In the genomic region with DNA sequence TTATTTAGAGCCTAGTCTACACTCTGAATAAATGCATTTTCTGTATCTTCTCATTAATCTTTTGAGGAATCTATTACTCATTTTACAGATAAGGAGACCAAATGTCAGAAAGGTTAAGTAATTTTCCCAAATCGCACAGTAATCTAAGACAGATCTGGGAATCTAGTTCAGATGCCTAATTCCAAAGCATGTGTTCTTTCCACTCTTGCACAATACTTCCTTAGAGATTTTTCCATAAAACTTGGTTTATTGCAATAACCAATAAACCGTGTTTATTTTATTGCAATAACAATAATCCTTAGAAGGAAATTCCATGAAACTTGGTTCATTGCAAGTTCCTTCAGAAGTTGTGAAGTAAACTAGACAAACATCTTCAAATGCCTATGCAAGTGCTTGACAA, we compare ENCODE assay signal across 1 cellular context.
TF ChIP-seq lines count a peak whose summit lies in the region.

No MANE protein-coding gene starts in this region.

TF ChIP-seq in IMR-90, 13 proteins besides CTCF, POLR2A, EP300 and RAD21 (continued from another document):
- TF ChIP-seq, protein P1, sequence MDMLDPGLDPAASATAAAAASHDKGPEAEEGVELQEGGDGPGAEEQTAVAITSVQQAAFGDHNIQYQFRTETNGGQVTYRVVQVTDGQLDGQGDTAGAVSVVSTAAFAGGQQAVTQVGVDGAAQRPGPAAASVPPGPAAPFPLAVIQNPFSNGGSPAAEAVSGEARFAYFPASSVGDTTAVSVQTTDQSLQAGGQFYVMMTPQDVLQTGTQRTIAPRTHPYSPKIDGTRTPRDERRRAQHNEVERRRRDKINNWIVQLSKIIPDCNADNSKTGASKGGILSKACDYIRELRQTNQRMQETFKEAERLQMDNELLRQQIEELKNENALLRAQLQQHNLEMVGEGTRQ (IDR thresholded peaks at IDR 0.05; ENCODE audit: low read depth, low read length) = no peak
- no peak for TF ChIP-seq BHLHE40 (IDR thresholded peaks at IDR 0.05; ENCODE audit: low read depth, low read length)
- no peak for TF ChIP-seq SMC3 (IDR thresholded peaks at IDR 0.05; ENCODE audit: low read depth, low read length)
- TF ChIP-seq CEBPB (IDR thresholded peaks at IDR 0.05; ENCODE audit: low read depth, low read length) = peak; percentile 91
